8 cellular contexts compared by ENCODE assay signal in the genomic region with DNA sequence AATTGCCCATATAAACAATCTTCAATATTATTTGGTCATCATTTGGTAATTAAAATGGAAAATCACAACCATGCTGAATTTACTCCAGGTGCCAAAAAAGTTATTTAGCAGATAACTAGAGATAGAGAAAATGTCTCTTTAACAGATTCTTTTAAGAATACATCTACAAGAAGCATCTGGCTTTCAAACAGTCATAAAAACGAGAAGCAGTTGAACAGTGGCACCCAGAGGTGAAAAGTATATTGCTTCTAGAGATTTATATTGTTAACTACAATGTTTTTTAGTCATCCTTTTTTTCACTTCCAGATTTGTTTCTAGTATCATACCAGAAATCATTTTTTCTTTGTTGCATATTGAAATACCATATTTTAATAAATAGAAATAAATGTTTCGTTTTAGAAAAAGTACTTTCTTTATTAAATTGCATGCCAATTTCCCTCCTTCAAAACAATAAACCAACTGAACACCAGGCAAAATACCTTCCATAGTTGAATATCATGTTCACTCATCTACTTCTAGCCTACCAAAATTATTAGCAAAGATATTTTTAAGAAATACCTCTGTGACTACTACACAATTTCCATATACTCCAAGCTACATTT.
DNase-seq lines count a peak whose midpoint lies in the region; ATAC-seq, FAIRE-seq and TF ChIP-seq lines count a peak whose summit lies in the region.

No MANE protein-coding gene starts in this region.

- no peak overlapping the region for H3K27ac Mint-ChIP-seq in naive thymus-derived CD4-positive, alpha-beta T cell

- H2BK20ac ChIP-seq in H1 (ENCODE audit: low read length): no peak overlapping the region

- no peak overlapping the region for H2AK5ac ChIP-seq in H1 (ENCODE audit: low read depth, low read length)

- in situ Hi-C loops in Panc1 (cut with HindIII; ENCODE audit: low pct_unique_long_range_greater_than_20kb, low sequenced_read_pairs): no loop called here

- H2BK120ac ChIP-seq in H1 (replicated peaks; ENCODE audit: low read depth, low read length): no peak overlapping the region

- peaks cover 7% of the 10 kb centered on the region; the same call in 1 of the 2 replicates for H3K23me2 ChIP-seq in H1 (ENCODE audit: low read depth, low read length)

- H3K36me3 ChIP-seq in Panc1 (ENCODE audit: control insufficient read depth, insufficient read depth, low read length) (no peaks in the 10 kb centered on the region), H1 (ENCODE audit: control insufficient read depth in 2 of 4, insufficient read depth in 4 of 4, low read length in 3 of 4) (no peaks in the 10 kb centered on the region)
- H3K36me3 ChIP-seq in naive thymus-derived CD4-positive, alpha-beta T cell (ENCODE audit: control insufficient read depth in 2 of 3, insufficient read depth in 3 of 3, low read length in 3 of 3): no peaks in the 10 kb centered on the region

- peak; percentile 76 for FAIRE-seq in H1 (lab: Jason Lieb, UNC)

- H3K79me1 ChIP-seq in H1 (ENCODE audit: low read depth, low read length): no peaks in the 10 kb centered on the region

- no peaks in the 10 kb centered on the region for H3K36me3 Mint-ChIP-seq in naive thymus-derived CD4-positive, alpha-beta T cell

- TF ChIP-seq CTCF in LNCaP clone FGC (IDR thresholded peaks at IDR 0.05; ENCODE audit: control insufficient read depth, extremely low read depth, insufficient read depth): peak; percentile 52
- TF ChIP-seq CTCF in Panc1 (IDR thresholded peaks at IDR 0.05): peak; percentile 67; the same call in 1 of the 2 replicates
- peak in 2 of 3 experiments; percentile 45 to 54; a peak in 2 of 4 replicates for TF ChIP-seq CTCF in H1 (IDR thresholded peaks at IDR 0.05; ENCODE audit: control extremely low read depth in 1 of 3, insufficient read depth in 1 of 3, low read depth in 1 of 3, low read length in 3 of 3)

- no peak overlapping the region for H4K8ac ChIP-seq in H1 (ENCODE audit: extremely low read depth, insufficient read depth, low read length)

- no peak overlapping the region for H2AFZ ChIP-seq in H1 (ENCODE audit: low read length)

- H2BK5ac ChIP-seq in H1 (ENCODE audit: low read depth, low read length): no peak overlapping the region

- ATAC-seq in GM19395 (IDR thresholded peaks at IDR 0.05; ENCODE audit: unreplicated experiment) (peak; percentile 64), Panc1 (no peak; the same call in 1 of the 2 replicates)
- ATAC-seq in naive thymus-derived CD4-positive, alpha-beta T cell: peak; percentile 56

- DNase-seq in DMS79 (lab: John Stamatoyannopoulos, UW) (peak; percentile 26), LNCaP clone FGC (ENCODE audit: low read depth) (no peak), Panc1 (ENCODE audit: low read depth, low spot score) (no peak), H1 (ENCODE audit: low read depth in 1 of 2, low spot score in 2 of 2) (no peak)
- peak in 7 of 9 donors; percentile 16 to 55 (median 51) for DNase-seq in naive thymus-derived CD4-positive, alpha-beta T cell
- DNase-seq in activated effector memory CD4-positive, alpha-beta T cell treated with anti-CD3 and anti-CD28 coated beads, Interleukin-2, amount 50 U/mL, for 16 hours: no peak
- no peak for DNase-seq in activated T-cell treated with anti-CD3 and anti-CD28 coated beads, Interleukin-2, amount 50 U/mL, for 1 hour

- CTCF ChIA-PET in Panc1 (lab: Charles Lee) (interaction anchor here (0.6 to 1.3 kb wide), 6 partner anchors 28 to 1036 kb away, joined by 3 to 5 read pairs (median 4); no protein-coding TSS in a partner anchor), H1 (lab: Charles Lee; ENCODE audit: partially characterized antibody) (interaction anchor here (0.6 to 4.6 kb wide), 43 partner anchors 9 to 1072 kb away, joined by 3 to 25 read pairs (median 5); a partner anchor contains a TSS)
- CTCF ChIA-PET in naive thymus-derived CD4-positive, alpha-beta T cell (lab: Charles Lee): interaction anchor here (0.8 to 5.0 kb wide), 9 partner anchors 9 to 1019 kb away, joined by 3 to 34 read pairs (median 3); no protein-coding TSS in a partner anchor

- peaks cover 8 to 16% (median 11%) of the 10 kb centered on the region in 7 donors for H3K4me1 Mint-ChIP-seq in naive thymus-derived CD4-positive, alpha-beta T cell

- H4K20me1 ChIP-seq in H1 (replicated peaks in 1 of 2; ENCODE audit: control insufficient read depth in 1 of 2, insufficient read depth in 2 of 2, low read length in 2 of 2): no peaks in the 10 kb centered on the region

- no peaks in the 10 kb centered on the region for H3K9me3 Mint-ChIP-seq in naive thymus-derived CD4-positive, alpha-beta T cell

- H3K4me3 Mint-ChIP-seq in naive thymus-derived CD4-positive, alpha-beta T cell: peak overlapping the region in 4 of 10 donors; percentile 35 to 88 (median 47)

- H3K27me3 ChIP-seq in Panc1 (ENCODE audit: control insufficient read depth, insufficient read depth, low read length): peaks cover 20% of the 10 kb centered on the region
- H3K27me3 ChIP-seq in H1 (replicated peaks in 1 of 4; ENCODE audit: control insufficient read depth in 3 of 4, extremely low read depth in 1 of 4, insufficient read depth in 3 of 4, low read length in 3 of 4): peaks cover 0 to 7% (median 1%) of the 10 kb centered on the region in 4 experiments; a peak in 3 of 7 replicates
- H3K27me3 ChIP-seq in naive thymus-derived CD4-positive, alpha-beta T cell (ENCODE audit: control insufficient read depth in 2 of 2, insufficient read depth in 2 of 2, low read length in 2 of 2): peaks cover 0 to 3% of the 10 kb centered on the region in 2 donors

- H3K4me3 ChIP-seq in LNCaP clone FGC (ENCODE audit: low read depth, low read length) (no peak overlapping the region), Panc1 (ENCODE audit: low read depth in 2 of 2, low read length in 2 of 2) (no peak overlapping the region), H1 (ENCODE audit: extremely low read depth in 1 of 4, insufficient read depth in 2 of 4, low read depth in 3 of 4, low read length in 4 of 4) (peak overlapping the region in 1 of 4 experiments; percentile 60; a peak in 1 of 8 replicates)
- no peak overlapping the region for H3K4me3 ChIP-seq in naive thymus-derived CD4-positive, alpha-beta T cell (ENCODE audit: low read length)

- H3K18ac ChIP-seq in H1 (ENCODE audit: extremely low read depth, low read length): no peak overlapping the region

- H2BK15ac ChIP-seq in H1 (ENCODE audit: low read length): no peak overlapping the region

- no peak overlapping the region for H4K5ac ChIP-seq in H1 (ENCODE audit: insufficient read length, low read depth, low read length)

- H4K91ac ChIP-seq in H1 (replicated peaks; ENCODE audit: insufficient read length, low read length): no peak overlapping the region

- no peaks in the 10 kb centered on the region; the same call in 1 of the 2 replicates for H3K4me1 ChIP-seq in Panc1 (ENCODE audit: control insufficient read depth, insufficient read depth, low read length)
- no peaks in the 10 kb centered on the region; a peak in 2 of 7 replicates for H3K4me1 ChIP-seq in H1 (replicated peaks in 1 of 4; ENCODE audit: control insufficient read depth in 3 of 4, insufficient read depth in 4 of 4, low read length in 3 of 4)
- H3K4me1 ChIP-seq in naive thymus-derived CD4-positive, alpha-beta T cell (ENCODE audit: control insufficient read depth in 2 of 2, insufficient read depth in 2 of 2, low read length in 2 of 2): peaks cover 6 to 14% of the 10 kb centered on the region in 2 donors

- POLR2A ChIA-PET in Panc1 (lab: Charles Lee) (no interaction called here), H1 (lab: Charles Lee; ENCODE audit: partially characterized antibody) (interaction anchor here (1.2 kb wide), 1 partner anchor 51 kb away, joined by 3 read pairs; no protein-coding TSS in a partner anchor)
- POLR2A ChIA-PET in naive thymus-derived CD4-positive, alpha-beta T cell (lab: Charles Lee): interaction anchor here (1.0 to 2.0 kb wide), 2 partner anchors 19 to 65 kb away, joined by 4 to 6 read pairs; a partner anchor contains a TSS

- no peak overlapping the region for H3K4ac ChIP-seq in H1 (replicated peaks; ENCODE audit: insufficient read length, low read depth, low read length)

- BruUV-seq in Panc1 (replicated peaks; lab: Mats Ljungman, UMichigan): no TSS peak

- H3K79me2 ChIP-seq in H1 (ENCODE audit: control insufficient read depth in 1 of 2, insufficient read depth in 2 of 2, low read length in 2 of 2): no peaks in the 10 kb centered on the region

- H3K56ac ChIP-seq in H1 (replicated peaks; ENCODE audit: insufficient read length, low read depth, low read length): no peak overlapping the region

- H3K23ac ChIP-seq in H1 (ENCODE audit: insufficient read length): no peak overlapping the region

- TF ChIP-seq RAD21 in H1 (IDR thresholded peaks at IDR 0.05 in 1 of 2, conservative IDR thresholded peaks at IDR 0.05 in 1 of 2; ENCODE audit: low read depth in 2 of 2, low read length in 2 of 2): peak; percentile 73 to 84

- intact Hi-C loops in Panc1 (cut with micrococcal nuclease; ENCODE audit: unreplicated experiment): loop anchor here (5.0 to 10.0 kb wide), 4 partner anchors 170 to 1020 kb away; a partner anchor contains a TSS
- intact Hi-C loops in naive thymus-derived CD4-positive, alpha-beta T cell (cut with micrococcal nuclease): loop anchor here (1.0 to 10.0 kb wide), 16 partner anchors 118 to 1020 kb away; a partner anchor contains a TSS

- H3K9ac ChIP-seq in H1 (replicated peaks in 1 of 4; ENCODE audit: extremely low read depth in 1 of 4, low read depth in 3 of 4, low read length in 3 of 4): no peak overlapping the region

- H2BK12ac ChIP-seq in H1 (ENCODE audit: low read depth, low read length): no peak overlapping the region

- H3K4me2 ChIP-seq in H1 (ENCODE audit: insufficient read depth in 1 of 2, low read depth in 2 of 2, low read length in 2 of 2): no peak overlapping the region; a peak in 1 of 4 replicates

- H3K14ac ChIP-seq in H1 (ENCODE audit: insufficient read length): no peak overlapping the region

- no peak for TF ChIP-seq EP300 in H1 (IDR thresholded peaks at IDR 0.05; ENCODE audit: borderline replicate concordance in 1 of 2, low read depth in 2 of 2, low read length in 2 of 2)

- peaks cover 39 to 74% (median 52%) of the 10 kb centered on the region in 5 donors for H3K27me3 Mint-ChIP-seq in naive thymus-derived CD4-positive, alpha-beta T cell

- TF ChIP-seq POLR2A in H1 (IDR thresholded peaks at IDR 0.05; ENCODE audit: control extremely low read depth in 1 of 2, low read depth in 2 of 2, low read length in 2 of 2): no peak

- 6% methylated on average over 2 of the region's 2 CpGs; no CpG with 5 or more reads in 1 of the 2 experiments for WGBS in H1 (ENCODE audit: extremely low coverage in 1 of 2, insufficient coverage in 1 of 2, insufficient read length in 1 of 2, insufficient replicate concordance in 2 of 2, low coverage in 1 of 2, low lambda C conversion rate in 2 of 2, missing lambda C conversion rate in 1 of 2), 2 experiments

- H3K27ac ChIP-seq in Panc1 (ENCODE audit: low read length) (no peak overlapping the region), H1 (ENCODE audit: low read depth, low read length) (no peak overlapping the region)
- H3K27ac ChIP-seq in naive thymus-derived CD4-positive, alpha-beta T cell (ENCODE audit: low read depth, low read length): no peak overlapping the region

- no peaks in the 10 kb centered on the region for H3K9me3 ChIP-seq in Panc1 (ENCODE audit: control insufficient read depth, insufficient read depth, low read depth, low read length)
- no peaks in the 10 kb centered on the region for H3K9me3 ChIP-seq in H1 (ENCODE audit: insufficient read depth in 2 of 2, low read depth in 1 of 2, low read length in 1 of 2)
- no peaks in the 10 kb centered on the region for H3K9me3 ChIP-seq in naive thymus-derived CD4-positive, alpha-beta T cell (ENCODE audit: control insufficient read depth in 2 of 3, low read length in 3 of 3)

Comparison
In these comparisons a context has a peak if more than half of its experiments do, and no peak if none do; other contexts are left out.
1. DNase-seq: peak in DMS79 (single experiment) and naive thymus-derived CD4-positive, alpha-beta T cell (7 of 9); none in LNCaP clone FGC (single experiment), Panc1 (single experiment), H1 (0 of 2), activated effector memory CD4-positive, alpha-beta T cell treated with anti-CD3 and anti-CD28 coated beads, Interleukin-2, amount 50 U/mL, for 16 hours (single experiment) and activated T-cell treated with anti-CD3 and anti-CD28 coated beads, Interleukin-2, amount 50 U/mL, for 1 hour (single experiment).
2. Peak in every context shown above with its lines, with median percentiles within 50 percentile points of each other: CTCF ChIP-seq.